ENCODE assay signal across 11 cellular contexts in genomic region chr20:46293084-46293483, GRCh38. TPM values are rescaled to one million over a fixed set of nuclear protein-coding genes. Genes with fewer than 3 reads are reported as not detected.
DNase-seq lines count a peak whose midpoint lies in the region; ATAC-seq and TF ChIP-seq lines count a peak whose summit lies in the region.
"Had no signal": no experiment of that assay in that cellular context is flagged by ENCODE, and none has a peak within 500 bp of the region (broad histone marks: within the 10 kb centered on the region; RNA-seq: fewer than 3 reads in every experiment).

No MANE protein-coding gene starts in this region.

- TF ChIP-seq CTCF in DND-41 (IDR thresholded peaks at IDR 0.05; ENCODE audit: borderline replicate concordance, extremely low read depth, low read length, poor library complexity, severe bottlenecking) (no peak), WTC11 (IDR thresholded peaks at IDR 0.05) (no peak)

- no peak overlapping the region for H3K4me2 ChIP-seq in DND-41 (ENCODE audit: insufficient read depth, low read length)

- H2AFZ ChIP-seq in DND-41 (ENCODE audit: low read depth, low read length) = no peak overlapping the region

- H3K9me3 Mint-ChIP-seq in WTC11 = no peaks in the 10 kb centered on the region
- H3K9me3 Mint-ChIP-seq: nephron had no signal

- H3K9ac ChIP-seq in DND-41 (ENCODE audit: low read depth, low read length) = no peak overlapping the region

- no peak overlapping the region for H3K27ac ChIP-seq in DND-41 (ENCODE audit: low read length)
- H3K27ac ChIP-seq: Peyer's patch had no signal

- peak; percentile 85 for ATAC-seq in DND-41 (ENCODE audit: insufficient read depth, low read depth)
- peak; percentile 73 for ATAC-seq in WTC11
- no peak for ATAC-seq in HG02798 (IDR thresholded peaks at IDR 0.05; ENCODE audit: poor library complexity, unreplicated experiment)
- ATAC-seq in GM21367 (IDR thresholded peaks at IDR 0.05; ENCODE audit: unreplicated experiment) = no peak
- no peak for ATAC-seq in HG02623 (IDR thresholded peaks at IDR 0.05; ENCODE audit: unreplicated experiment)

- no peak overlapping the region for H3K27ac Mint-ChIP-seq in WTC11
- H3K27ac Mint-ChIP-seq: nephron had no signal

- peak; percentile 46 for DNase-seq in DND-41
- peak; percentile 59 to 66 for DNase-seq in Kasumi-1 (lab: John Stamatoyannopoulos, UW)
- no peak for DNase-seq in WTC11 (ENCODE audit: low spot score)
- DNase-seq in iPS-NIHi7 (ENCODE audit: extremely low spot score) = peak; percentile 79
- DNase-seq in NCI-H524 treated with DMSO at 0.1 percent for 48 hours (lab: John Stamatoyannopoulos, UW) = no peak
- DNase-seq: Peyer's patch had no signal

- no peaks in the 10 kb centered on the region for H3K36me3 Mint-ChIP-seq in WTC11

- peaks cover 14% of the 10 kb centered on the region; the same call in 1 of the 2 replicates for H4K20me1 ChIP-seq in DND-41 (ENCODE audit: insufficient read depth, low read length)

- H3K4me1 ChIP-seq in DND-41 (ENCODE audit: insufficient read depth, low read length) = no peaks in the 10 kb centered on the region
- H3K4me1 ChIP-seq: Peyer's patch had no signal

- no peak overlapping the region for H3K4me3 Mint-ChIP-seq in WTC11
- H3K4me3 Mint-ChIP-seq: nephron had no signal

- POLR2A ChIA-PET in WTC11 (lab: Charles Lee) = no interaction called here

- no peaks in the 10 kb centered on the region for H3K36me3 ChIP-seq in DND-41 (ENCODE audit: insufficient read depth, low read length)
- H3K36me3 ChIP-seq: Peyer's patch had no signal

- no peaks in the 10 kb centered on the region for H3K9me3 ChIP-seq in DND-41 (ENCODE audit: insufficient read depth, low read length, severe bottlenecking)
- H3K9me3 ChIP-seq: Peyer's patch had no signal

- peaks cover 13% of the 10 kb centered on the region for H3K4me1 Mint-ChIP-seq in WTC11
- H3K4me1 Mint-ChIP-seq: nephron had no signal

- no peak overlapping the region for H3K4me3 ChIP-seq in DND-41 (ENCODE audit: low read depth in 1 of 2, low read length in 2 of 2)
- H3K4me3 ChIP-seq: Peyer's patch had no signal

- H3K79me2 ChIP-seq in DND-41 (ENCODE audit: insufficient read depth, low read length) = no peaks in the 10 kb centered on the region

- no peaks in the 10 kb centered on the region; the same call in 1 of the 2 replicates for H3K27me3 Mint-ChIP-seq in WTC11 (ENCODE audit: low read depth)

- CTCF ChIA-PET in WTC11 (lab: Charles Lee) = interaction anchor here (0.6 to 1.6 kb wide), 3 partner anchors 56 to 165 kb away, joined by 3 to 6 read pairs (median 3); no protein-coding TSS in a partner anchor

- H3K27me3 ChIP-seq in DND-41 (ENCODE audit: insufficient read depth, low read length, poor library complexity) = peaks cover 6% of the 10 kb centered on the region
- H3K27me3 ChIP-seq: Peyer's patch had no signal

TF ChIP-seq in WTC11, 78 proteins besides CTCF, POLR2A, EP300 and RAD21:
- TF ChIP-seq SMAD3 (CRISPR knock-in tag; IDR thresholded peaks at IDR 0.05; ENCODE audit: borderline replicate concordance) = no peak
- TF ChIP-seq ARID4B (CRISPR knock-in tag; IDR thresholded peaks at IDR 0.05; ENCODE audit: borderline replicate concordance) = 0 out of 2 replicates have a peak, but pooled peaks have one; percentile 52
- TF ChIP-seq JUN (CRISPR knock-in tag; IDR thresholded peaks at IDR 0.05) = peak; percentile 28; the same call in 1 of the 2 replicates
- TF ChIP-seq STAT6 (CRISPR knock-in tag; conservative IDR thresholded peaks at IDR 0.05; ENCODE audit: low read depth) = no peak
- no peak for TF ChIP-seq ZNF423 (CRISPR knock-in tag; IDR thresholded peaks at IDR 0.05)
- 0 out of 2 replicates have a peak, but pooled peaks have one; percentile 35 for TF ChIP-seq TEAD1 (CRISPR knock-in tag; IDR thresholded peaks at IDR 0.05)
- TF ChIP-seq MYBL2 (CRISPR knock-in tag; IDR thresholded peaks at IDR 0.05) = no peak
- 0 out of 2 replicates have a peak, but pooled peaks have one; percentile 34 for TF ChIP-seq FOXK1 (CRISPR knock-in tag; IDR thresholded peaks at IDR 0.05)
- no peak for TF ChIP-seq ZNF425 (CRISPR knock-in tag; conservative IDR thresholded peaks at IDR 0.05)
- TF ChIP-seq ZNF232 (CRISPR knock-in tag; IDR thresholded peaks at IDR 0.05) = 0 out of 2 replicates have a peak, but pooled peaks have one; percentile 46
- no peak for TF ChIP-seq ZNF317 (CRISPR knock-in tag; IDR thresholded peaks at IDR 0.05; ENCODE audit: borderline replicate concordance, low read depth)

RNA-seq across cellular contexts. Expression of gene CDH22, which starts 15.2 kb away (rescaled TPM):
- 0.13 to 0.16 TPM (median 0.16 TPM) in 3 replicates for total RNA-seq in WTC11 (2021)
- total RNA-seq: epithelial cell of proximal tubule, Peyer's patch had no signal

Comparison
In these comparisons a context has a peak if more than half of its experiments do, and no peak if none do; other contexts are left out.
1. ATAC-seq: peak in DND-41 (single experiment) and WTC11 (single experiment); none in HG02798 (single experiment), GM21367 (single experiment) and HG02623 (single experiment).
2. DNase-seq: peak in DND-41 (single experiment), Kasumi-1 (2 of 2) and iPS-NIHi7 (single experiment); none in WTC11 (single experiment) and NCI-H524 treated with DMSO at 0.1 percent for 48 hours (single experiment).